1 cellular context compared by ENCODE assay signal in genomic region chr11:61756452-61757212, GRCh38.
TF ChIP-seq lines count a peak whose summit lies in the region.

No MANE protein-coding gene starts in this region.

TF ChIP-seq in endothelial cell of umbilical vein, 7 proteins besides CTCF, POLR2A, EP300 and RAD21:
- TF ChIP-seq FOS (IDR thresholded peaks at IDR 0.05; ENCODE audit: borderline replicate concordance, insufficient read depth, low read length): no peak
- peak; percentile 44 for TF ChIP-seq POLR2AphosphoS5 (IDR thresholded peaks at IDR 0.05; ENCODE audit: insufficient read depth, low read depth, low read length)
